In the genomic region with DNA sequence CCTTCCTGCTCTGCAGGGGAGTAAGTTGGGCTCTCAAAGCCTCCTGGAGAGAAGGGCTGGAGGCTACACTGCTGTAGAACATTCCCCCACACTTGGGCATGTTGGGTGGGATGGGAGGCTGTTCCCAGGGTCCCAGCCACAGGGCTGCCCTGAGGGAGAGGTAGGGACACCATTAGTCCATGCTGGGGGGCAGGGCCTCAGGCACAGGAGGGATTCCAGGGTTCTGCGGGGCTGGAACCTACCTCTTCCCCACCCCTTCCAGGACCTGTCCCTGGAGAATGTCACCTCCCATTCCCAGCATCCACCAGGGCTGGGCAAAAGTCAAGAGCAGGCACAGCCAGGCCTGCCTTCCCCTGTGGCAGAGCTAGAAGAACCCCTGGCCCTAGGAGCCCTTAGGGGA, we compare ENCODE assay signal across 23 cellular contexts. TPM values are rescaled to one million over a fixed set of nuclear protein-coding genes. Genes with fewer than 3 reads are reported as not detected.
A peak's percentile ranks its signal among the peaks of the same experiment; 100 is the strongest.
DNase-seq lines count a peak whose midpoint lies in the region; ATAC-seq, FAIRE-seq and TF ChIP-seq lines count a peak whose summit lies in the region.
"Had no signal": no experiment of that assay in that cellular context is flagged by ENCODE, and none has a peak within 500 bp of the region (broad histone marks: within the 10 kb centered on the region; RNA-seq: fewer than 3 reads in every experiment).

No MANE protein-coding gene starts in this region.

- no peak overlapping the region for H3K9ac ChIP-seq in HepG2 (ENCODE audit: insufficient read depth, low read depth, low read length)
- H3K9ac ChIP-seq in GM12878 (ENCODE audit: control insufficient read depth, insufficient read depth, low read length): no peak overlapping the region
- H3K9ac ChIP-seq: BLaER1 treated with 17β-estradiol and CSF1 and Interleukin-3, amounts not matched to agents 10 nM and 100 nM had no signal

- H3K36me3 ChIP-seq in left ventricle myocardium inferior (no peaks in the 10 kb centered on the region), HepG2 (replicated peaks in 1 of 2; ENCODE audit: control insufficient read depth in 1 of 2, insufficient read depth in 2 of 2, low read length in 2 of 2) (no peaks in the 10 kb centered on the region), right lobe of liver (no peaks in the 10 kb centered on the region), GM12878 (ENCODE audit: control insufficient read depth in 2 of 2, insufficient read depth in 2 of 2, low read length in 1 of 2) (no peaks in the 10 kb centered on the region)
- H3K36me3 ChIP-seq: BLaER1 treated with 17β-estradiol and CSF1 and Interleukin-3, amounts not matched to agents 10 nM and 100 nM had no signal

- H3K4me1 ChIP-seq in left ventricle myocardium inferior (no peaks in the 10 kb centered on the region), HepG2 (ENCODE audit: insufficient read depth, low read length) (peaks cover 10% of the 10 kb centered on the region; the same call in 1 of the 2 replicates), right lobe of liver (no peaks in the 10 kb centered on the region), GM12878 (ENCODE audit: control insufficient read depth, insufficient read depth, low read length) (peaks cover 4% of the 10 kb centered on the region; the same call in 1 of the 2 replicates)
- H3K4me1 ChIP-seq: A549, Caco-2 had no signal

- H3K4me3 ChIP-seq in left ventricle myocardium inferior (no peak overlapping the region), HepG2 (replicated peaks in 1 of 3; ENCODE audit: insufficient read depth in 1 of 3, low read depth in 2 of 3, low read length in 3 of 3) (no peak overlapping the region), right lobe of liver (no peak overlapping the region), GM12878 (no peak overlapping the region)
- H3K4me3 ChIP-seq: A549; BLaER1 treated with 17β-estradiol and CSF1 and Interleukin-3, amounts not matched to agents 10 nM and 100 nM had no signal

- WGBS in HepG2 (ENCODE audit: low lambda C conversion rate): no CpG with 5 or more reads among the region's 1 CpG
- no CpG with 5 or more reads among the region's 1 CpG for WGBS in right lobe of liver (ENCODE audit: insufficient coverage, low coverage, low lambda C conversion rate, missing lambda C conversion rate)
- 55% methylated on average over 1 of the region's 1 CpG for WGBS in GM12878 (ENCODE audit: insufficient coverage, insufficient replicate concordance, low lambda C conversion rate, missing lambda C conversion rate)

- POLR2A ChIA-PET in HepG2 (lab: Yijun Ruan, JAX): no interaction called here
- POLR2A ChIA-PET in GM12878 (lab: Charles Lee): no interaction called here

- no peak for ATAC-seq in left ventricle myocardium superior
- peak; percentile 8; the same call in 1 of the 3 replicates for ATAC-seq in HepG2
- ATAC-seq in right lobe of liver: no peak
- no peak for ATAC-seq in GM12878
- ATAC-seq: A549; CD8-positive, alpha-beta T cell had no signal

- RAD21 ChIA-PET in GM12878 (lab: Charles Lee; ENCODE audit: unreplicated experiment): no interaction called here

- peaks cover 37% of the 10 kb centered on the region for H3K27me3 ChIP-seq in left ventricle myocardium inferior (ENCODE audit: low read depth)
- peaks cover 14 to 67% of the 10 kb centered on the region in 2 experiments for H3K27me3 ChIP-seq in HepG2 (ENCODE audit: control insufficient read depth in 1 of 2, insufficient read depth in 2 of 2, low read length in 2 of 2)
- no peaks in the 10 kb centered on the region for H3K27me3 ChIP-seq in right lobe of liver
- H3K27me3 ChIP-seq in GM12878 (replicated peaks in 1 of 2; ENCODE audit: control insufficient read depth in 2 of 2, insufficient read depth in 2 of 2, low read length in 1 of 2): peaks cover 0 to 1% of the 10 kb centered on the region in 2 experiments; a peak in 2 of 4 replicates
- H3K27me3 ChIP-seq: BLaER1 treated with 17β-estradiol and CSF1 and Interleukin-3, amounts not matched to agents 10 nM and 100 nM had no signal

- H3K4me2 ChIP-seq in HepG2 (ENCODE audit: low read depth, low read length) (no peak overlapping the region), GM12878 (ENCODE audit: control insufficient read depth, insufficient read depth) (no peak overlapping the region)
- H3K4me2 ChIP-seq: A549; BLaER1 treated with 17β-estradiol and CSF1 and Interleukin-3, amounts not matched to agents 10 nM and 100 nM had no signal

- peak; percentile 13 for DNase-seq in left ventricle myocardium superior
- DNase-seq in left ventricle myocardium inferior: no peak
- DNase-seq in HepG2 (ENCODE audit: low spot score): no peak
- DNase-seq in right lobe of liver: no peak
- no peak for DNase-seq in GM12878 (ENCODE audit: low read depth, low spot score)
- DNase-seq in activated CD4-positive, CD25-positive, alpha-beta regulatory T cell (lab: John Stamatoyannopoulos, UW): no peak
- no peak for DNase-seq in SW480 (ENCODE audit: low spot score)
- DNase-seq: AML-193; Caco-2; Calu3; CD4-positive, alpha-beta T cell; DMS79 treated with DMSO at 0.1 percent for 48 hours; GF-D8 had no signal

- H2AFZ ChIP-seq in HepG2 (ENCODE audit: low read length) (no peak overlapping the region), GM12878 (ENCODE audit: control insufficient read depth, low read depth, low read length) (no peak overlapping the region)

- H3K27ac ChIP-seq in left ventricle myocardium inferior (replicated peaks) (no peak overlapping the region), HepG2 (ENCODE audit: extremely low read length, insufficient read depth, low read length) (no peak overlapping the region), right lobe of liver (no peak overlapping the region), GM12878 (ENCODE audit: control insufficient read depth, insufficient read depth) (no peak overlapping the region)
- H3K27ac ChIP-seq: 22Rv1; A549; BLaER1 treated with 17β-estradiol and CSF1 and Interleukin-3, amounts not matched to agents 10 nM and 100 nM; C4-2B had no signal

- TF ChIP-seq CTCF in left ventricle myocardium inferior (IDR thresholded peaks at IDR 0.05; ENCODE audit: borderline replicate concordance): no peak
- TF ChIP-seq CTCF in HepG2 (CRISPR knock-in tag; IDR thresholded peaks at IDR 0.05): no peak
- no peak for TF ChIP-seq CTCF in right lobe of liver (IDR thresholded peaks at IDR 0.05)
- TF ChIP-seq CTCF in GM12878 (IDR thresholded peaks at IDR 0.05 in 2 of 3, conservative IDR thresholded peaks at IDR 0.05 in 1 of 3; ENCODE audit: control insufficient read depth in 2 of 3, extremely low read depth in 1 of 3, insufficient read depth in 1 of 3, low read depth in 3 of 3, low read length in 3 of 3): no peak

- H3K9me3 ChIP-seq in left ventricle myocardium inferior (replicated peaks) (no peaks in the 10 kb centered on the region), HepG2 (ENCODE audit: low read length) (no peaks in the 10 kb centered on the region), right lobe of liver (no peaks in the 10 kb centered on the region), GM12878 (replicated peaks; ENCODE audit: control insufficient read depth, insufficient read depth, low read length) (no peaks in the 10 kb centered on the region)
- H3K9me3 ChIP-seq: A549; BLaER1 treated with 17β-estradiol and CSF1 and Interleukin-3, amounts not matched to agents 10 nM and 100 nM; Caco-2 had no signal

- TF ChIP-seq EP300 in HepG2 (IDR thresholded peaks at IDR 0.05; ENCODE audit: low read depth in 2 of 2, low read length in 2 of 2): no peak
- TF ChIP-seq EP300 in HepG2 (CRISPR knock-in tag; IDR thresholded peaks at IDR 0.05; ENCODE audit: borderline replicate concordance): no peak
- TF ChIP-seq EP300 in GM12878 (IDR thresholded peaks at IDR 0.05; ENCODE audit: borderline replicate concordance in 1 of 2, control insufficient read depth in 1 of 2, low read depth in 2 of 2, low read length in 2 of 2): no peak

- no peak for TF ChIP-seq POLR2A in HepG2 (IDR thresholded peaks at IDR 0.05; ENCODE audit: insufficient read depth in 1 of 2, low read depth in 2 of 2, low read length in 2 of 2)
- no peak for TF ChIP-seq POLR2A in right lobe of liver (IDR thresholded peaks at IDR 0.05)
- 0 out of 2 replicates have a peak, but pooled peaks have one; percentile 7 for TF ChIP-seq POLR2A in GM12878 (IDR thresholded peaks at IDR 0.05; ENCODE audit: low read depth, low read length)

- SMC1A ChIA-PET in GM12878 (lab: Charles Lee; ENCODE audit: uncharacterized antibody, unreplicated experiment): interaction anchor here (1.1 kb wide), 1 partner anchor 51 kb away, joined by 6 read pairs; no protein-coding TSS in a partner anchor

- in situ Hi-C loops in HepG2 (cut with HindIII; ENCODE audit: extremely low pct_ligation_motif_present, low pct_unique_long_range_greater_than_20kb): loop anchor here (25.0 kb wide), 2 partner anchors 111 to 286 kb away; no protein-coding TSS in a partner anchor
- in situ Hi-C loops in GM12878 (cut with MboI): no loop called here

- intact Hi-C loops in left ventricle myocardium superior (cut with micrococcal nuclease) (no loop called here), left ventricle myocardium inferior (cut with micrococcal nuclease) (no loop called here), HepG2 (cut with micrococcal nuclease; ENCODE audit: unreplicated experiment) (no loop called here), right lobe of liver (cut with DNase I) (no loop called here), GM12878 (cut with micrococcal nuclease; ENCODE audit: unreplicated experiment) (no loop called here)

- BruUV-seq in HepG2 (replicated peaks; lab: Mats Ljungman, UMichigan) (no TSS peak), GM12878 (replicated peaks; lab: Mats Ljungman, UMichigan) (no TSS peak)

- TF ChIP-seq RAD21 in HepG2 (CRISPR knock-in tag; IDR thresholded peaks at IDR 0.05) (no peak), GM12878 (IDR thresholded peaks at IDR 0.05; ENCODE audit: insufficient read depth, low read depth, low read length) (no peak)

- H3K79me2 ChIP-seq in HepG2 (ENCODE audit: insufficient read depth, low read length) (no peaks in the 10 kb centered on the region), GM12878 (ENCODE audit: control insufficient read depth, insufficient read depth, low read length) (no peaks in the 10 kb centered on the region)

- FAIRE-seq in HepG2 (lab: Jason Lieb, UNC): no peak
- no peak for FAIRE-seq in GM12878 (lab: Jason Lieb, UNC)
- FAIRE-seq: A549, D721Med, G401.6, GM19239 had no signal

- CTCF ChIA-PET in HepG2 (lab: Yijun Ruan, JAX; ENCODE audit: low intra/inter-chr PET ratio, low total read pairs) (no interaction called here), GM12878 (lab: Yijun Ruan, JAX) (interaction anchor here (1.1 to 1.5 kb wide), 3 partner anchors 10 to 51 kb away, joined by 3 to 6 read pairs (median 4); no protein-coding TSS in a partner anchor)

- no peaks in the 10 kb centered on the region for H4K20me1 ChIP-seq in HepG2 (ENCODE audit: insufficient read depth, low read length)
- no peaks in the 10 kb centered on the region; the same call in 1 of the 2 replicates for H4K20me1 ChIP-seq in GM12878 (ENCODE audit: control insufficient read depth, insufficient read depth)
- H4K20me1 ChIP-seq: BLaER1 treated with 17β-estradiol and CSF1 and Interleukin-3, amounts not matched to agents 10 nM and 100 nM had no signal

RNA-seq across cellular contexts. Expression of gene ADRA2B, which starts 6.9 kb away (rescaled TPM):
- total RNA-seq in left ventricle myocardium superior (5.0 TPM), left ventricle myocardium inferior (2.9 TPM), HepG2 (2016; rRNA removed; fragmentation: Illumina TruSeq; extraction: Trizol) (not detected in 2 replicates), right lobe of liver (1 to 10 TPM; 1.7 to 8.1 (median 3.2) TPM), GM12878 (2014; rRNA removed) (0.05 TPM in 1 of 2 replicates, not detected in the other), GM12878 (2014; rRNA removed; fragmentation: Illumina TruSeq; extraction: Trizol) (0.05 TPM in 1 of 2 replicates, not detected in the other), GM12878 (2021) (0.10 TPM in 1 of 2 replicates, not detected in the other)
- not detected in 2 replicates for total RNA-seq in HepG2 (2016; cell fraction: cytosol; rRNA removed; fragmentation: Illumina TruSeq; extraction: Trizol; ENCODE audit: low read depth)
- not detected in 2 replicates for total RNA-seq in HepG2 (2016; cell fraction: insoluble cytoplasmic fraction; rRNA removed; fragmentation: Illumina TruSeq; extraction: Trizol)
- not detected in 2 replicates for total RNA-seq in HepG2 (2016; cell fraction: membrane; rRNA removed; fragmentation: Illumina TruSeq; extraction: Trizol)
- total RNA-seq in HepG2 (2016; cell fraction: nucleus; rRNA removed; fragmentation: Illumina TruSeq; extraction: Trizol): not detected in 2 replicates
- polyA plus RNA-seq in HepG2 (2011; rRNA removed) (not detected in 2 replicates), GM12878 (2011; rRNA removed) (not detected in 2 replicates), GM12878 (2014; fragmentation: Illumina TruSeq; extraction: Trizol) (0.01 TPM in 1 of 2 replicates, not detected in the other), GM12878 (2014; fragmentation: Nextera tagmentation; extraction: Ambion mirVana) (under 1 TPM in 1 of 2 experiments, not detected in 1; 0.03 TPM), GM12878 (2014; rRNA removed) (0.05 and 0.09 TPM in 2 replicates), GM12878 (2016; fragmentation: Nextera tagmentation; extraction: Ambion mirVana) (not detected)
- not detected in 2 replicates for polyA plus RNA-seq in HepG2 (2011; cell fraction: cytosol; rRNA removed)
- 0.10 TPM in 1 of 2 replicates, not detected in the other for polyA plus RNA-seq in HepG2 (2011; cell fraction: nucleus; rRNA removed)
- polyA plus RNA-seq in HepG2 (2012): not detected in 2 replicates
- polyA plus RNA-seq in HepG2 (2016; cell fraction: cytosol; fragmentation: Illumina TruSeq; extraction: Trizol; ENCODE audit: low read depth): not detected in 2 replicates
- not detected in 2 replicates for polyA plus RNA-seq in HepG2 (2016; cell fraction: insoluble cytoplasmic fraction; fragmentation: Illumina TruSeq; extraction: Trizol; ENCODE audit: low read depth)
- polyA plus RNA-seq in HepG2 (2016; cell fraction: membrane; fragmentation: Illumina TruSeq; extraction: Trizol; ENCODE audit: low read depth): not detected in 2 replicates
- not detected in 2 replicates for polyA plus RNA-seq in HepG2 (2016; cell fraction: nucleus; fragmentation: Illumina TruSeq; extraction: Trizol; ENCODE audit: insufficient read depth, low read depth)
- 0.07 TPM in 1 of 2 replicates, not detected in the other for polyA minus RNA-seq in HepG2 (2011; rRNA and poly(A)+ RNA removed; ENCODE audit: low replicate concordance)
- not detected in 2 replicates for polyA minus RNA-seq in HepG2 (2011; cell fraction: cytosol; rRNA and poly(A)+ RNA removed)
- not detected in 2 replicates for polyA minus RNA-seq in HepG2 (2011; cell fraction: nucleus; rRNA and poly(A)+ RNA removed)
- 0.31 TPM in 1 of 2 replicates, not detected in the other for total RNA-seq in GM12878 (2013; cell fraction: nucleolus; rRNA removed)
- not detected for polyA plus RNA-seq in GM12878 (2011; ENCODE audit: low read depth)
- polyA plus RNA-seq in GM12878 (2011; cell fraction: cytosol; rRNA removed): not detected in 2 replicates
- 0.79 and 0.84 TPM in 2 replicates for polyA plus RNA-seq in GM12878 (2011; cell fraction: nucleus; rRNA removed)
- polyA plus RNA-seq in GM12878 (2012): 0.16 and 0.22 TPM in 2 replicates
- not detected in 2 replicates for polyA minus RNA-seq in GM12878 (2011; rRNA and poly(A)+ RNA removed)
- not detected in 2 replicates for polyA minus RNA-seq in GM12878 (2011; cell fraction: cytosol; rRNA and poly(A)+ RNA removed)
- polyA minus RNA-seq in GM12878 (2011; cell fraction: nucleus; rRNA and poly(A)+ RNA removed): 0.10 TPM in 1 of 2 replicates, not detected in the other
- total RNA-seq: A172, Calu3 had no signal
- polyA plus RNA-seq: BJ had no signal

RNA-seq across cellular contexts. Expression of gene ASTL, which starts 15.0 kb away (rescaled TPM):
- total RNA-seq in left ventricle myocardium superior (not detected), left ventricle myocardium inferior (not detected), HepG2 (2016; rRNA removed; fragmentation: Illumina TruSeq; extraction: Trizol) (not detected in 2 replicates), right lobe of liver (not detected), GM12878 (2014; rRNA removed) (0.27 and 0.40 TPM in 2 replicates), GM12878 (2014; rRNA removed; fragmentation: Illumina TruSeq; extraction: Trizol) (0.54 TPM in 1 of 2 replicates, not detected in the other), GM12878 (2021) (0.43 and 1.0 TPM in 2 replicates)
- not detected in 2 replicates for total RNA-seq in HepG2 (2016; cell fraction: cytosol; rRNA removed; fragmentation: Illumina TruSeq; extraction: Trizol; ENCODE audit: low read depth)
- total RNA-seq in HepG2 (2016; cell fraction: insoluble cytoplasmic fraction; rRNA removed; fragmentation: Illumina TruSeq; extraction: Trizol): not detected in 2 replicates
- total RNA-seq in HepG2 (2016; cell fraction: membrane; rRNA removed; fragmentation: Illumina TruSeq; extraction: Trizol): not detected in 2 replicates
- total RNA-seq in HepG2 (2016; cell fraction: nucleus; rRNA removed; fragmentation: Illumina TruSeq; extraction: Trizol): not detected in 2 replicates
- polyA plus RNA-seq in HepG2 (2011; rRNA removed) (not detected in 2 replicates), GM12878 (2011; rRNA removed) (0.10 and 0.37 TPM in 2 replicates), GM12878 (2014; fragmentation: Illumina TruSeq; extraction: Trizol) (0.24 TPM in 1 of 2 replicates, not detected in the other), GM12878 (2014; fragmentation: Nextera tagmentation; extraction: Ambion mirVana) (not detected), GM12878 (2014; rRNA removed) (0.18 and 0.37 TPM in 2 replicates), GM12878 (2016; fragmentation: Nextera tagmentation; extraction: Ambion mirVana) (not detected)
- not detected in 2 replicates for polyA plus RNA-seq in HepG2 (2011; cell fraction: cytosol; rRNA removed)
- not detected in 2 replicates for polyA plus RNA-seq in HepG2 (2011; cell fraction: nucleus; rRNA removed)
- polyA plus RNA-seq in HepG2 (2012): not detected in 2 replicates
- not detected in 2 replicates for polyA plus RNA-seq in HepG2 (2016; cell fraction: cytosol; fragmentation: Illumina TruSeq; extraction: Trizol; ENCODE audit: low read depth)
- not detected in 2 replicates for polyA plus RNA-seq in HepG2 (2016; cell fraction: insoluble cytoplasmic fraction; fragmentation: Illumina TruSeq; extraction: Trizol; ENCODE audit: low read depth)
- polyA plus RNA-seq in HepG2 (2016; cell fraction: membrane; fragmentation: Illumina TruSeq; extraction: Trizol; ENCODE audit: low read depth): not detected in 2 replicates
- not detected in 2 replicates for polyA plus RNA-seq in HepG2 (2016; cell fraction: nucleus; fragmentation: Illumina TruSeq; extraction: Trizol; ENCODE audit: insufficient read depth, low read depth)
- polyA minus RNA-seq in HepG2 (2011; rRNA and poly(A)+ RNA removed; ENCODE audit: low replicate concordance): 1.6 TPM in 1 of 2 replicates, not detected in the other
- polyA minus RNA-seq in HepG2 (2011; cell fraction: cytosol; rRNA and poly(A)+ RNA removed): not detected in 2 replicates
- polyA minus RNA-seq in HepG2 (2011; cell fraction: nucleus; rRNA and poly(A)+ RNA removed): not detected in 2 replicates
- total RNA-seq in GM12878 (2013; cell fraction: nucleolus; rRNA removed): 0.76 and 2.4 TPM in 2 replicates
- polyA plus RNA-seq in GM12878 (2011; ENCODE audit: low read depth): 0.72 TPM
- polyA plus RNA-seq in GM12878 (2011; cell fraction: cytosol; rRNA removed): 0.34 and 0.53 TPM in 2 replicates
- 2.4 TPM in 2 replicates for polyA plus RNA-seq in GM12878 (2011; cell fraction: nucleus; rRNA removed)
- 1.3 and 2.0 TPM in 2 replicates for polyA plus RNA-seq in GM12878 (2012)
- 0.52 and 0.95 TPM in 2 replicates for polyA minus RNA-seq in GM12878 (2011; rRNA and poly(A)+ RNA removed)
- not detected in 2 replicates for polyA minus RNA-seq in GM12878 (2011; cell fraction: cytosol; rRNA and poly(A)+ RNA removed)
- polyA minus RNA-seq in GM12878 (2011; cell fraction: nucleus; rRNA and poly(A)+ RNA removed): 0.77 TPM in 1 of 2 replicates, not detected in the other
- total RNA-seq: A172, Calu3 had no signal
- polyA plus RNA-seq: A549, BJ had no signal

RNA-seq across cellular contexts. Expression of gene DUSP2, which starts 21.9 kb away (rescaled TPM):
- total RNA-seq in left ventricle myocardium superior (1.9 TPM), left ventricle myocardium inferior (0.82 TPM), HepG2 (2016; rRNA removed; fragmentation: Illumina TruSeq; extraction: Trizol) (not detected in 2 replicates), right lobe of liver (1 to 10 TPM in 5 of 6 experiments, under 1 TPM in 1; 0.44 to 2.5 (median 1.2) TPM), GM12878 (2014; rRNA removed) (212 and 227 TPM in 2 replicates), GM12878 (2014; rRNA removed; fragmentation: Illumina TruSeq; extraction: Trizol) (57.4 and 58.0 TPM in 2 replicates), GM12878 (2021) (181 and 194 TPM in 2 replicates)
- not detected in 2 replicates for total RNA-seq in HepG2 (2016; cell fraction: cytosol; rRNA removed; fragmentation: Illumina TruSeq; extraction: Trizol; ENCODE audit: low read depth)
- total RNA-seq in HepG2 (2016; cell fraction: insoluble cytoplasmic fraction; rRNA removed; fragmentation: Illumina TruSeq; extraction: Trizol): not detected in 2 replicates
- not detected in 2 replicates for total RNA-seq in HepG2 (2016; cell fraction: membrane; rRNA removed; fragmentation: Illumina TruSeq; extraction: Trizol)
- total RNA-seq in HepG2 (2016; cell fraction: nucleus; rRNA removed; fragmentation: Illumina TruSeq; extraction: Trizol): not detected in 2 replicates
- polyA plus RNA-seq in HepG2 (2011; rRNA removed) (not detected in 2 replicates), GM12878 (2011; rRNA removed) (47.5 and 84.3 TPM in 2 replicates), GM12878 (2014; fragmentation: Illumina TruSeq; extraction: Trizol) (11.9 and 35.6 TPM in 2 replicates), GM12878 (2014; fragmentation: Nextera tagmentation; extraction: Ambion mirVana) (10 to 100 TPM in 1 of 2 experiments, 1 to 10 TPM in 1; 9.7 to 34.6 TPM), GM12878 (2014; rRNA removed) (158 and 168 TPM in 2 replicates), GM12878 (2016; fragmentation: Nextera tagmentation; extraction: Ambion mirVana) (10 to 100 TPM; 10.2 to 56.4 TPM)
- polyA plus RNA-seq in HepG2 (2011; cell fraction: cytosol; rRNA removed): 0.04 TPM in 1 of 2 replicates, not detected in the other
- 0.12 and 0.18 TPM in 2 replicates for polyA plus RNA-seq in HepG2 (2011; cell fraction: nucleus; rRNA removed)
- not detected in 2 replicates for polyA plus RNA-seq in HepG2 (2012)
- polyA plus RNA-seq in HepG2 (2016; cell fraction: cytosol; fragmentation: Illumina TruSeq; extraction: Trizol; ENCODE audit: low read depth): not detected in 2 replicates
- not detected in 2 replicates for polyA plus RNA-seq in HepG2 (2016; cell fraction: insoluble cytoplasmic fraction; fragmentation: Illumina TruSeq; extraction: Trizol; ENCODE audit: low read depth)
- polyA plus RNA-seq in HepG2 (2016; cell fraction: membrane; fragmentation: Illumina TruSeq; extraction: Trizol; ENCODE audit: low read depth): not detected in 2 replicates
- polyA plus RNA-seq in HepG2 (2016; cell fraction: nucleus; fragmentation: Illumina TruSeq; extraction: Trizol; ENCODE audit: insufficient read depth, low read depth): not detected in 2 replicates
- polyA minus RNA-seq in HepG2 (2011; rRNA and poly(A)+ RNA removed; ENCODE audit: low replicate concordance): 103 TPM in 1 of 2 replicates, not detected in the other
- 0.69 and 1.3 TPM in 2 replicates for polyA minus RNA-seq in HepG2 (2011; cell fraction: cytosol; rRNA and poly(A)+ RNA removed)
- 0.25 and 0.52 TPM in 2 replicates for polyA minus RNA-seq in HepG2 (2011; cell fraction: nucleus; rRNA and poly(A)+ RNA removed)
- 404 and 419 TPM in 2 replicates for total RNA-seq in GM12878 (2013; cell fraction: nucleolus; rRNA removed)
- 22.1 TPM for polyA plus RNA-seq in GM12878 (2011; ENCODE audit: low read depth)
- 146 and 184 TPM in 2 replicates for polyA plus RNA-seq in GM12878 (2011; cell fraction: cytosol; rRNA removed)
- polyA plus RNA-seq in GM12878 (2011; cell fraction: nucleus; rRNA removed): 522 and 621 TPM in 2 replicates
- polyA plus RNA-seq in GM12878 (2012): 61.4 and 155 TPM in 2 replicates
- polyA minus RNA-seq in GM12878 (2011; rRNA and poly(A)+ RNA removed): 98.2 and 232 TPM in 2 replicates
- 87.6 and 111 TPM in 2 replicates for polyA minus RNA-seq in GM12878 (2011; cell fraction: cytosol; rRNA and poly(A)+ RNA removed)
- 636 and 718 TPM in 2 replicates for polyA minus RNA-seq in GM12878 (2011; cell fraction: nucleus; rRNA and poly(A)+ RNA removed)

Comparison
In these comparisons a context has a peak if more than half of its experiments do, and no peak if none do; other contexts are left out.
1. RNA of gene DUSP2, which starts 21.9 kb away (total RNA-seq): 57.4 to 419 TPM in GM12878; 1.9 TPM in left ventricle myocardium superior (single experiment), 0.44 to 2.5 TPM in right lobe of liver, 0.82 TPM in left ventricle myocardium inferior (single experiment) and not detected in HepG2; every median in the first group is over 10 times any median in the second.